Comparison of ENCODE assay signal across 1 cellular context in the genomic region with DNA sequence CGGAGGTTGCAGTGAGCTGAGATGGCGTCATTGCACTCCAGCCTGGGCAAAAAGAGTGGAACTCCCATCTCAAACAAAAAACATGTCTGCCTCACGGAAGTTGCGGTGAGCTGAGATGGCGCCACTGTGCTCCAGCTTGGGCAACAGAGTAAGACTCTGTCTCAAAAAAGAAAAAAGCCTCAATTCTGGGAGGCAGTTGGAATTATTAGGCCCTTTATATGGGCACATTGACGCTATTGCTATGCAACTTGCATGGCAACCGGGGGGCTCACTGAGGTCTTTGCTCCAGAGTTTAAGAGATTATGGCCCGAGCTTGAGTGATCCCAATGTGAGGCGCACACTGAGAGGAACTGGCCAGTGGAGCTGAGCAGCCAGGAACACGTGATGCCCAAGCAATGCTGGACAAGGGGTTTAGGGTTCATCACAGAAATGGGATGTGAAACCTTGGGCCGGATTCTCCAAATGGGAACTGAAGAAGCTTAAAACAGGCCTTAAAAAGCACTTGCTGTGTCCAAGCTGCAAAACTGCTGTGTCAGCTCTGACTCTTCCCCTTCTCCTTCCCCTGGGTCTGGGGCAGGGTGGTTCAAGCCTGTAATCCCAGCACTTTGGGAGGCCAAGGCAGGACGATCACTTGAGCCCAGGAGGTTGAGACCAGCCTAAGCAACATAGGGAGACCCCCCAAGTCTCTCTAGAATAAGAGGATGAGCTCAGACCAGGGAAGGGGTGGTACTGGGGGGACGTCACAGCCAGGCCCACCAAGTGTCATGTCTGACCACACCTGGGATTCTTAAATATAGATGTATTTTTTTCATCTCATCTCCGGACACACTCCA.
A peak's percentile ranks its signal among the peaks of the same experiment; 100 is the strongest.
TF ChIP-seq lines count a peak whose summit lies in the region.

No MANE protein-coding gene starts in this region.

TF ChIP-seq in HepG2, 621 proteins besides CTCF, POLR2A, EP300 and RAD21 (continued from another document and continues in another):
- TF ChIP-seq ZNF251 (CRISPR knock-in tag; IDR thresholded peaks at IDR 0.05), result 0 out of 2 replicates have a peak, but pooled peaks have one; percentile 22
- TF ChIP-seq THRA (CRISPR knock-in tag; IDR thresholded peaks at IDR 0.05; ENCODE audit: borderline replicate concordance), result 0 out of 2 replicates have a peak, but pooled peaks have one; percentile 6
- 0 out of 2 replicates have a peak, but pooled peaks have one; percentile 32 for TF ChIP-seq FUBP1 (CRISPR knock-in tag; IDR thresholded peaks at IDR 0.05; ENCODE audit: borderline replicate concordance)
- TF ChIP-seq ZMYM3 (CRISPR knock-in tag; IDR thresholded peaks at IDR 0.05), result no peak
- peak; percentile 43; the same call in 1 of the 2 replicates for TF ChIP-seq KDM5B (CRISPR knock-in tag; IDR thresholded peaks at IDR 0.05; ENCODE audit: borderline replicate concordance)
- 0 out of 2 replicates have a peak, but pooled peaks have one; percentile 5 for TF ChIP-seq ZNF629 (CRISPR knock-in tag; conservative IDR thresholded peaks at IDR 0.05)
- TF ChIP-seq, protein P1, sequence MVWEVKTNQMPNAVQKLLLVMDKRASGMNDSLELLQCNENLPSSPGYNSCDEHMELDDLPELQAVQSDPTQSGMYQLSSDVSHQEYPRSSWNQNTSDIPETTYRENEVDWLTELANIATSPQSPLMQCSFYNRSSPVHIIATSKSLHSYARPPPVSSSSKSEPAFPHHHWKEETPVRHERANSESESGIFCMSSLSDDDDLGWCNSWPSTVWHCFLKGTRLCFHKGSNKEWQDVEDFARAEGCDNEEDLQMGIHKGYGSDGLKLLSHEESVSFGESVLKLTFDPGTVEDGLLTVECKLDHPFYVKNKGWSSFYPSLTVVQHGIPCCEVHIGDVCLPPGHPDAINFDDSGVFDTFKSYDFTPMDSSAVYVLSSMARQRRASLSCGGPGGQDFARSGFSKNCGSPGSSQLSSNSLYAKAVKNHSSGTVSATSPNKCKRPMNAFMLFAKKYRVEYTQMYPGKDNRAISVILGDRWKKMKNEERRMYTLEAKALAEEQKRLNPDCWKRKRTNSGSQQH (CRISPR knock-in tag; IDR thresholded peaks at IDR 0.05; ENCODE audit: low read depth), result no peak
- TF ChIP-seq, protein P2, sequence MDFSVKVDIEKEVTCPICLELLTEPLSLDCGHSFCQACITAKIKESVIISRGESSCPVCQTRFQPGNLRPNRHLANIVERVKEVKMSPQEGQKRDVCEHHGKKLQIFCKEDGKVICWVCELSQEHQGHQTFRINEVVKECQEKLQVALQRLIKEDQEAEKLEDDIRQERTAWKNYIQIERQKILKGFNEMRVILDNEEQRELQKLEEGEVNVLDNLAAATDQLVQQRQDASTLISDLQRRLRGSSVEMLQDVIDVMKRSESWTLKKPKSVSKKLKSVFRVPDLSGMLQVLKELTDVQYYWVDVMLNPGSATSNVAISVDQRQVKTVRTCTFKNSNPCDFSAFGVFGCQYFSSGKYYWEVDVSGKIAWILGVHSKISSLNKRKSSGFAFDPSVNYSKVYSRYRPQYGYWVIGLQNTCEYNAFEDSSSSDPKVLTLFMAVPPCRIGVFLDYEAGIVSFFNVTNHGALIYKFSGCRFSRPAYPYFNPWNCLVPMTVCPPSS (IDR thresholded peaks at IDR 0.05), result no peak
- TF ChIP-seq, protein P3, sequence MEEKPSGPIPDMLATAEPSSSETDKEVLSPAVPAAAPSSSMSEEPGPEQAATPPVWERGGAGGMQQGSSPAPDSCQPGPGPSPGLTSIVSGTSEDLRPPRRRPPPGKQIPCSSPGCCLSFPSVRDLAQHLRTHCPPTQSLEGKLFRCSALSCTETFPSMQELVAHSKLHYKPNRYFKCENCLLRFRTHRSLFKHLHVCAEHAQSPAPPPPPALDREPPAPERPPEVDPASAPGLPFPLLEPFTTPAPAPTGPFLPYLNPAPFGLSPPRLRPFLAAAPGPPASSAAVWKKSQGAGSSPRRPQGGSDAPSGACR (CRISPR knock-in tag; IDR thresholded peaks at IDR 0.05), result no peak
- TF ChIP-seq, protein P4, sequence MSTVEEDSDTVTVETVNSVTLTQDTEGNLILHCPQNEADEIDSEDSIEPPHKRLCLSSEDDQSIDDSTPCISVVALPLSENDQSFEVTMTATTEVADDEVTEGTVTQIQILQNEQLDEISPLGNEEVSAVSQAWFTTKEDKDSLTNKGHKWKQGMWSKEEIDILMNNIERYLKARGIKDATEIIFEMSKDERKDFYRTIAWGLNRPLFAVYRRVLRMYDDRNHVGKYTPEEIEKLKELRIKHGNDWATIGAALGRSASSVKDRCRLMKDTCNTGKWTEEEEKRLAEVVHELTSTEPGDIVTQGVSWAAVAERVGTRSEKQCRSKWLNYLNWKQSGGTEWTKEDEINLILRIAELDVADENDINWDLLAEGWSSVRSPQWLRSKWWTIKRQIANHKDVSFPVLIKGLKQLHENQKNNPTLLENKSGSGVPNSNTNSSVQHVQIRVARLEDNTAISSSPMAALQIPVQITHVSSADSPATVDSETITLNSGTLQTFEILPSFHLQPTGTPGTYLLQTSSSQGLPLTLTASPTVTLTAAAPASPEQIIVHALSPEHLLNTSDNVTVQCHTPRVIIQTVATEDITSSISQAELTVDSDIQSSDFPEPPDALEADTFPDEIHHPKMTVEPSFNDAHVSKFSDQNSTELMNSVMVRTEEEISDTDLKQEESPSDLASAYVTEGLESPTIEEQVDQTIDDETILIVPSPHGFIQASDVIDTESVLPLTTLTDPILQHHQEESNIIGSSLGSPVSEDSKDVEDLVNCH (CRISPR knock-in tag; IDR thresholded peaks at IDR 0.05), result no peak
- 0 out of 2 replicates have a peak, but pooled peaks have one; percentile 71 for TF ChIP-seq EED (CRISPR knock-in tag; IDR thresholded peaks at IDR 0.05)
- no peak for TF ChIP-seq ZSCAN20 (CRISPR knock-in tag; IDR thresholded peaks at IDR 0.05; ENCODE audit: borderline replicate concordance)
- TF ChIP-seq HOXA9 (CRISPR knock-in tag; IDR thresholded peaks at IDR 0.05; ENCODE audit: borderline replicate concordance), result peak; percentile 56; the same call in 1 of the 2 replicates
- peak; percentile 99 for TF ChIP-seq RBM22 (optimal IDR thresholded peaks at IDR 0.05; ENCODE audit: low read length)
- TF ChIP-seq MXI1 (IDR thresholded peaks at IDR 0.05; ENCODE audit: borderline replicate concordance, low read depth, low read length), result peak; percentile 27; the same call in 1 of the 3 replicates
- peak; percentile 97 for TF ChIP-seq ZC3H4 (CRISPR knock-in tag; IDR thresholded peaks at IDR 0.05; ENCODE audit: borderline replicate concordance)
- peak; percentile 62; the same call in 1 of the 2 replicates for TF ChIP-seq SNAPC2 (CRISPR knock-in tag; IDR thresholded peaks at IDR 0.05)
- TF ChIP-seq, protein P5, sequence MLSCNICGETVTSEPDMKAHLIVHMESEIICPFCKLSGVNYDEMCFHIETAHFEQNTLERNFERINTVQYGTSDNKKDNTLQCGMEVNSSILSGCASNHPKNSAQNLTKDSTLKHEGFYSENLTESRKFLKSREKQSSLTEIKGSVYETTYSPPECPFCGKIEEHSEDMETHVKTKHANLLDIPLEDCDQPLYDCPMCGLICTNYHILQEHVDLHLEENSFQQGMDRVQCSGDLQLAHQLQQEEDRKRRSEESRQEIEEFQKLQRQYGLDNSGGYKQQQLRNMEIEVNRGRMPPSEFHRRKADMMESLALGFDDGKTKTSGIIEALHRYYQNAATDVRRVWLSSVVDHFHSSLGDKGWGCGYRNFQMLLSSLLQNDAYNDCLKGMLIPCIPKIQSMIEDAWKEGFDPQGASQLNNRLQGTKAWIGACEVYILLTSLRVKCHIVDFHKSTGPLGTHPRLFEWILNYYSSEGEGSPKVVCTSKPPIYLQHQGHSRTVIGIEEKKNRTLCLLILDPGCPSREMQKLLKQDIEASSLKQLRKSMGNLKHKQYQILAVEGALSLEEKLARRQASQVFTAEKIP (CRISPR knock-in tag; IDR thresholded peaks at IDR 0.05; ENCODE audit: borderline replicate concordance), result no peak
- TF ChIP-seq ZNF704 (CRISPR knock-in tag; IDR thresholded peaks at IDR 0.05; ENCODE audit: borderline replicate concordance), result no peak
- TF ChIP-seq GMEB2 (CRISPR knock-in tag; IDR thresholded peaks at IDR 0.05; ENCODE audit: low read depth), result no peak
- TF ChIP-seq MIER3 (CRISPR knock-in tag; IDR thresholded peaks at IDR 0.05; ENCODE audit: borderline replicate concordance), result 0 out of 2 replicates have a peak, but pooled peaks have one; percentile 25
- peak; percentile 43; the same call in 1 of the 2 replicates for TF ChIP-seq REL (CRISPR knock-in tag; conservative IDR thresholded peaks at IDR 0.05)
- peak; percentile 10; the same call in 1 of the 2 replicates for TF ChIP-seq IRF2 (CRISPR knock-in tag; IDR thresholded peaks at IDR 0.05)
- TF ChIP-seq ZNF772 (CRISPR knock-in tag; IDR thresholded peaks at IDR 0.05), result 0 out of 2 replicates have a peak, but pooled peaks have one; percentile 22
- TF ChIP-seq, protein P6, sequence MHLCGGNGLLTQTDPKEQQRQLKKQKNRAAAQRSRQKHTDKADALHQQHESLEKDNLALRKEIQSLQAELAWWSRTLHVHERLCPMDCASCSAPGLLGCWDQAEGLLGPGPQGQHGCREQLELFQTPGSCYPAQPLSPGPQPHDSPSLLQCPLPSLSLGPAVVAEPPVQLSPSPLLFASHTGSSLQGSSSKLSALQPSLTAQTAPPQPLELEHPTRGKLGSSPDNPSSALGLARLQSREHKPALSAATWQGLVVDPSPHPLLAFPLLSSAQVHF (CRISPR knock-in tag; IDR thresholded peaks at IDR 0.05), result peak; percentile 21; the same call in 1 of the 2 replicates
- TF ChIP-seq ARID5B (CRISPR knock-in tag; IDR thresholded peaks at IDR 0.05), result 0 out of 2 replicates have a peak, but pooled peaks have one; percentile 7
- TF ChIP-seq MAFK (conservative IDR thresholded peaks at IDR 0.05 in 1 of 2, IDR thresholded peaks at IDR 0.05 in 1 of 2; ENCODE audit: low read length in 2 of 2), result peak; percentile 98 to 99
